ENCODE assay signal across 15 cellular contexts in genomic region chr1:181115367-181115684, GRCh38. TPM values are rescaled to one million over a fixed set of nuclear protein-coding genes. Genes with fewer than 3 reads are reported as not detected.
A peak's percentile ranks its signal among the peaks of the same experiment; 100 is the strongest.
DNase-seq lines count a peak whose midpoint lies in the region; ATAC-seq and TF ChIP-seq lines count a peak whose summit lies in the region.
"Had no signal": no experiment of that assay in that cellular context is flagged by ENCODE, and none has a peak within 500 bp of the region (broad histone marks: within the 10 kb centered on the region; RNA-seq: fewer than 3 reads in every experiment).

No MANE protein-coding gene starts in this region.

- H3K9me3 Mint-ChIP-seq in Caco-2 (ENCODE audit: unreplicated experiment) = no peaks in the 10 kb centered on the region
- H3K9me3 Mint-ChIP-seq in type B pancreatic cell = peaks cover 16% of the 10 kb centered on the region
- H3K9me3 Mint-ChIP-seq: CD8-positive, alpha-beta memory T cell had no signal

- H3K27ac Mint-ChIP-seq in Caco-2 (ENCODE audit: unreplicated experiment) (peak overlapping the region; percentile 35), type B pancreatic cell (peak overlapping the region; percentile 62)
- H3K27ac Mint-ChIP-seq: B cell; CD8-positive, alpha-beta memory T cell had no signal

- POLR2A ChIA-PET in Caco-2 (lab: Charles Lee) = interaction anchor here (0.5 to 1.5 kb wide), 2 partner anchors 26 to 92 kb away, joined by 4 to 5 read pairs; no protein-coding TSS in a partner anchor

- H3K4me3 ChIP-seq in Caco-2 (ENCODE audit: low read depth, low read length) = no peak overlapping the region
- no peak overlapping the region for H3K4me3 ChIP-seq in RWPE2 (ENCODE audit: severe bottlenecking)
- H3K4me3 ChIP-seq in esophagus squamous epithelium = no peak overlapping the region
- H3K4me3 ChIP-seq: BLaER1 treated with 17β-estradiol and CSF1 and Interleukin-3, amounts not matched to agents 10 nM and 100 nM; GM23248; HAP-1 had no signal

- H3K36me3 Mint-ChIP-seq in Caco-2 (ENCODE audit: insufficient read depth, unreplicated experiment) (peaks cover 16% of the 10 kb centered on the region), type B pancreatic cell (no peaks in the 10 kb centered on the region)
- H3K36me3 Mint-ChIP-seq: CD8-positive, alpha-beta memory T cell had no signal

- H3K4me1 ChIP-seq in Caco-2 (peaks cover 75% of the 10 kb centered on the region), RWPE2 (ENCODE audit: insufficient read depth, poor library complexity, severe bottlenecking) (peaks cover 60% of the 10 kb centered on the region), esophagus squamous epithelium (peaks cover 39 to 100% (median 53%) of the 10 kb centered on the region in 3 donors)
- H3K4me1 ChIP-seq: HAP-1 had no signal

- CTCF ChIA-PET in Caco-2 (lab: Charles Lee) = interaction anchor here (1.5 kb wide), 1 partner anchor 31 kb away, joined by 4 read pairs; no protein-coding TSS in a partner anchor

- H3K27me3 ChIP-seq in Caco-2 (replicated peaks; ENCODE audit: control insufficient read depth, insufficient read depth, low read length) (no peaks in the 10 kb centered on the region), RWPE2 (ENCODE audit: insufficient read depth, poor library complexity, severe bottlenecking) (no peaks in the 10 kb centered on the region), esophagus squamous epithelium (no peaks in the 10 kb centered on the region)
- H3K27me3 ChIP-seq: BLaER1 treated with 17β-estradiol and CSF1 and Interleukin-3, amounts not matched to agents 10 nM and 100 nM had no signal

- H3K9me3 ChIP-seq in Caco-2 = peaks cover 6% of the 10 kb centered on the region; the same call in 1 of the 2 replicates
- no peaks in the 10 kb centered on the region for H3K9me3 ChIP-seq in RWPE2 (ENCODE audit: severe bottlenecking)
- H3K9me3 ChIP-seq in esophagus squamous epithelium = no peaks in the 10 kb centered on the region
- H3K9me3 ChIP-seq: BLaER1 treated with 17β-estradiol and CSF1 and Interleukin-3, amounts not matched to agents 10 nM and 100 nM; HAP-1 had no signal

- no TSS peak for BruUV-seq in Caco-2 (replicated peaks; lab: Mats Ljungman, UMichigan)

- peaks cover 61% of the 10 kb centered on the region for H3K4me1 Mint-ChIP-seq in Caco-2 (ENCODE audit: low read depth, unreplicated experiment)
- H3K4me1 Mint-ChIP-seq in type B pancreatic cell (ENCODE audit: unreplicated experiment) = peaks cover 49% of the 10 kb centered on the region
- H3K4me1 Mint-ChIP-seq: CD8-positive, alpha-beta memory T cell had no signal

- H3K36me3 ChIP-seq in Caco-2 (ENCODE audit: control insufficient read depth, insufficient read depth, low read length) (no peaks in the 10 kb centered on the region; the same call in 1 of the 2 replicates), RWPE2 (ENCODE audit: low read depth) (no peaks in the 10 kb centered on the region), esophagus squamous epithelium (no peaks in the 10 kb centered on the region)
- H3K36me3 ChIP-seq: BLaER1 treated with 17β-estradiol and CSF1 and Interleukin-3, amounts not matched to agents 10 nM and 100 nM; HAP-1 had no signal

- DNase-seq in Caco-2 = no peak
- no peak for DNase-seq in RWPE2 (ENCODE audit: low spot score)
- no peak for DNase-seq in esophagus squamous epithelium (lab: John Stamatoyannopoulos, UW)
- DNase-seq in type B pancreatic cell (ENCODE audit: extremely low spot score, unreplicated experiment) = no peak
- DNase-seq in activated CD8-positive, alpha-beta memory T cell treated with anti-CD3 and anti-CD28 coated beads for 24 hours = no peak
- no peak for DNase-seq in activated CD4-positive, alpha-beta T cell treated with anti-CD3 and anti-CD28 coated beads, Interleukin-2, amount 50 U/mL, for 1 hour
- DNase-seq: 8988T; CD8-positive, alpha-beta memory T cell; COR-L47; GDM1; GM23248 had no signal

- H3K27me3 Mint-ChIP-seq in Caco-2 (ENCODE audit: insufficient read depth, unreplicated experiment) (no peaks in the 10 kb centered on the region), type B pancreatic cell (peaks cover 3% of the 10 kb centered on the region)
- H3K27me3 Mint-ChIP-seq: B cell had no signal

- TF ChIP-seq CTCF in Caco-2 (IDR thresholded peaks at IDR 0.05; ENCODE audit: insufficient read depth in 1 of 2, low read depth in 1 of 2, low read length in 1 of 2, severe bottlenecking in 1 of 2, unreplicated experiment in 1 of 2) (no peak), RWPE2 (IDR thresholded peaks at IDR 0.05; ENCODE audit: poor library complexity, severe bottlenecking) (no peak), esophagus squamous epithelium (IDR thresholded peaks at IDR 0.05) (no peak), type B pancreatic cell (conservative IDR thresholded peaks at IDR 0.05) (no peak)

- intact Hi-C loops in Caco-2 (cut with micrococcal nuclease; ENCODE audit: unreplicated experiment) (no loop called here), esophagus squamous epithelium (cut with DNase I) (no loop called here)

- H3K27ac ChIP-seq in RWPE2 (ENCODE audit: poor library complexity, severe bottlenecking) (peak overlapping the region; percentile 91), esophagus squamous epithelium (peak overlapping the region in 3 of 4 donors; percentile 81 to 91 (median 88))
- H3K27ac ChIP-seq: BLaER1 treated with 17β-estradiol and CSF1 and Interleukin-3, amounts not matched to agents 10 nM and 100 nM; GM23248 had no signal

- no peak for TF ChIP-seq POLR2A in esophagus squamous epithelium (IDR thresholded peaks at IDR 0.05)

- WGBS in esophagus squamous epithelium, 2 donors = 69 to 82% methylated on average over 3 of the region's 3 CpGs

- ATAC-seq in RWPE2 (ENCODE audit: low read depth) = no peak
- no peak for ATAC-seq in HG02884 (IDR thresholded peaks at IDR 0.05; ENCODE audit: unreplicated experiment)

- no peak overlapping the region for H3K4me3 Mint-ChIP-seq in Caco-2 (ENCODE audit: unreplicated experiment)
- no peak overlapping the region for H3K4me3 Mint-ChIP-seq in type B pancreatic cell
- H3K4me3 Mint-ChIP-seq: B cell; CD8-positive, alpha-beta memory T cell had no signal

RNA-seq across cellular contexts. Expression of gene IER5, which starts 26.8 kb away (rescaled TPM):
- total RNA-seq in Caco-2 (2022) (8.6 and 9.4 TPM in 2 replicates), esophagus squamous epithelium (10 to 100 TPM; 21.6 to 40.6 (median 26.5) TPM), type B pancreatic cell (ENCODE audit: low replicate concordance) (16.6 and 27.7 TPM in 2 replicates)
